12 cellular contexts compared by ENCODE assay signal in genomic region chr7:46468753-46469356, GRCh38.
DNase-seq lines count a peak whose midpoint lies in the region; ATAC-seq and TF ChIP-seq lines count a peak whose summit lies in the region.
"Had no signal": no experiment of that assay in that cellular context is flagged by ENCODE, and none has a peak within 500 bp of the region (broad histone marks: within the 10 kb centered on the region; RNA-seq: fewer than 3 reads in every experiment).

No MANE protein-coding gene starts in this region.

- 81% methylated on average over 6 of the region's 6 CpGs for WGBS in hepatocyte (ENCODE audit: low lambda C conversion rate, missing lambda C conversion rate)

- H3K9ac ChIP-seq in adipocyte (ENCODE audit: low read length), result no peak overlapping the region

- no peak overlapping the region for H3K4me3 ChIP-seq in HL-60 (replicated peaks; ENCODE audit: insufficient read depth, low read length)
- H3K4me3 ChIP-seq in adipocyte (ENCODE audit: low read length), result peak overlapping the region; percentile 47
- no peak overlapping the region for H3K4me3 ChIP-seq in hepatocyte
- H3K4me3 ChIP-seq: ascending aorta had no signal

- peak; percentile 51 for DNase-seq in Caki2 (ENCODE audit: low read depth)
- peak; percentile 2 for DNase-seq in HL-60 (ENCODE audit: low read depth in 1 of 2, low spot score in 1 of 2)
- peak; percentile 25 for DNase-seq in adipocyte (ENCODE audit: low read depth)
- peak; percentile 16 for DNase-seq in hepatocyte (ENCODE audit: low spot score)
- no peak for DNase-seq in NCI-H2107 (lab: John Stamatoyannopoulos, UW)
- no peak for DNase-seq in NOMO-1 (lab: John Stamatoyannopoulos, UW; ENCODE audit: unreplicated experiment in 2 of 2)
- DNase-seq in GM10248 (ENCODE audit: extremely low spot score), result no peak
- DNase-seq: GOT3, NCI-H2227 treated with DMSO at 0.1 percent for 48 hours had no signal

- H3K27ac ChIP-seq in HL-60 (replicated peaks) (no peak overlapping the region), hepatocyte (no peak overlapping the region)
- H3K27ac ChIP-seq: ascending aorta, epithelial cell of prostate had no signal

- no peaks in the 10 kb centered on the region for H3K36me3 ChIP-seq in adipocyte (ENCODE audit: control insufficient read depth, insufficient read depth, low read length, severe bottlenecking)
- no peaks in the 10 kb centered on the region for H3K36me3 ChIP-seq in hepatocyte (replicated peaks; ENCODE audit: insufficient read depth, low read depth)
- H3K36me3 ChIP-seq: ascending aorta had no signal

- H3K4me1 ChIP-seq in adipocyte (ENCODE audit: control insufficient read depth, insufficient read depth, low read length) (no peaks in the 10 kb centered on the region), hepatocyte (ENCODE audit: insufficient read depth) (no peaks in the 10 kb centered on the region)
- H3K4me1 ChIP-seq: ascending aorta had no signal

- H3K9me3 ChIP-seq in adipocyte (ENCODE audit: control insufficient read depth, low read length), result peaks cover 80% of the 10 kb centered on the region
- peaks cover 20% of the 10 kb centered on the region for H3K9me3 ChIP-seq in hepatocyte (ENCODE audit: low read depth)

- H2AFZ ChIP-seq in hepatocyte, result no peak overlapping the region

- H3K4me2 ChIP-seq in hepatocyte, result no peak overlapping the region

- H4K20me1 ChIP-seq in hepatocyte (ENCODE audit: insufficient read depth, poor library complexity, severe bottlenecking), result no peaks in the 10 kb centered on the region

- H3K9me2 ChIP-seq in hepatocyte (replicated peaks; ENCODE audit: insufficient read depth), result no peaks in the 10 kb centered on the region

- H3K27me3 ChIP-seq in HL-60 (ENCODE audit: insufficient read depth, poor library complexity, severe bottlenecking) (no peaks in the 10 kb centered on the region), adipocyte (replicated peaks; ENCODE audit: control insufficient read depth, insufficient read depth, low read length) (no peaks in the 10 kb centered on the region), hepatocyte (no peaks in the 10 kb centered on the region)
- H3K27me3 ChIP-seq: ascending aorta had no signal

- no peak for ATAC-seq in HG03521 (IDR thresholded peaks at IDR 0.05; ENCODE audit: unreplicated experiment)

- POLR2A ChIA-PET in GM10248 (lab: Yijun Ruan, JAX), result no interaction called here

- H3K79me2 ChIP-seq in hepatocyte, result no peaks in the 10 kb centered on the region

- CTCF ChIA-PET in GM10248 (lab: Yijun Ruan, JAX), result no interaction called here

- in situ Hi-C loops in Caki2 (cut with HindIII; ENCODE audit: low pct_unique_long_range_greater_than_20kb, low sequenced_read_pairs), result no loop called here

- no peak for TF ChIP-seq CTCF in HL-60 (IDR thresholded peaks at IDR 0.05; ENCODE audit: insufficient read depth, low read length)
- TF ChIP-seq CTCF in hepatocyte (IDR thresholded peaks at IDR 0.05; ENCODE audit: poor library complexity), result no peak
- no peak for TF ChIP-seq CTCF in GM10248 (IDR thresholded peaks at IDR 0.05; ENCODE audit: control extremely low read depth, extremely low read depth, low read depth, missing control alignments)

Comparison
In these comparisons a context has a peak if more than half of its experiments do, and no peak if none do; other contexts are left out.
1. DNase-seq: peak in Caki2 (single experiment), HL-60 (2 of 2), adipocyte (single experiment) and hepatocyte (single experiment); none in NCI-H2107 (single experiment), NOMO-1 (0 of 2) and GM10248 (single experiment).